Comparison of ENCODE assay signal across 8 cellular contexts in the genomic region with DNA sequence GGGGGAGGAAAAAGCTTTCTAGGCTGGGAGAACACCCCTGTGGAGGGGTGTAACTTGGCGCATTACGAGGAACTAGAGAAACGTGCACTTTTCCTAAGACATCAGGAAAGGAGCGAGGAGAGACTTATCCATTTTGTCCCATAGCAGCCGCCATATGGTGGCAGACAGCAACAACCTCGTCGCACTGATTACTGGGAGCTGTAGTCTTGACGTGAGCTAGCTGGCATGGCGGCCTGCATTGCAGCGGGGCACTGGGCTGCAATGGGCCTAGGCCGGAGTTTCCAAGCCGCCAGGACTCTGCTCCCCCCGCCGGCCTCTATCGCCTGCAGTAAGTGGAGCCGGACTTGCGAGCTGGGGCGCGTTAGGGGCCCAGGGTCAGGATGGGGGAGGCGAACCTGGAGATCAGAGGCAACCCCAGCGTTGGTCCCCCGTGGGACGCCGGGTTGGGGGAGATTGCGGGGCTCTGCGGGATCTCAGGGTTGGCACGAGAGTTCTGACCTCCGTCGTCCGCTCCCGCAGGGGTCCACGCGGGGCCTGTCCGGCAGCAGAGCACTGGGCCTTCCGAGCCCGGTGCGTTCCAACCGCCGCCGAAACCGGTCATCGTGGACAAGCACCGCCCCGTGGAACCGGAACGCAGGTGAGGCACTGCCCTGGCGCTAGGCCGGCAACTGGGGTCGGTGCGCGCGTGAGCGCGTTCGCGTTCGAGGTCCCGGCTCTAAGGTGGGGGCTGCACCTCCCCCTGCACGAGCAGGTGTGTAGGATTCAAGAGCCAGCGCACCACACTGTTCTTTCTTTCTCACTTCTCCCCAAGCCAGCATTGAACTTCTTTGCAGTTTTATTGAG. TPM values are rescaled to one million over a fixed set of nuclear protein-coding genes. Genes with fewer than 3 reads are reported as not detected.
DNase-seq lines count a peak whose midpoint lies in the region; ATAC-seq and TF ChIP-seq lines count a peak whose summit lies in the region.

Gene MRPL19, plus strand, starts transcription at position 201 of the 843 bp plus-strand sequence. Its CDS starts 25 bp downstream, at position 226.

- intact Hi-C loops in activated CD4-positive, alpha-beta T cell treated with anti-CD3 and anti-CD28 coated beads for 36 hours (cut with DNase I, micrococcal nuclease), result loop anchor here (1.0 to 2.0 kb wide), 3 partner anchors 63 to 689 kb away; partner anchors contain the start of genes GCFC2 (in 2 of the 2) and POLE4 (in 1 of the 2)

- H3K27me3 Mint-ChIP-seq in activated CD4-positive, alpha-beta T cell treated with anti-CD3 and anti-CD28 coated beads for 36 hours, result no peaks in the 10 kb centered on the region

- DNase-seq in BE2C (peak; percentile 73), GM19238 (ENCODE audit: insufficient read length, low spot score) (peak; percentile 76), NCI-H510A treated with DMSO at 0.1 percent for 48 hours (lab: John Stamatoyannopoulos, UW) (peak; percentile 78), choroid plexus epithelial cell (ENCODE audit: low read depth) (peak; percentile 95), kidney tubule cell (ENCODE audit: low spot score) (peak; percentile 93)
- DNase-seq in activated CD4-positive, alpha-beta T cell treated with anti-CD3 and anti-CD28 coated beads for 36 hours, result peak; percentile 86
- DNase-seq in stimulated activated CD4-positive, alpha-beta T cell treated with anti-CD3 and anti-CD28 coated beads, Interleukin-1b, Interleukin-23, amount 100 ng/mL, for 1 hour (ENCODE audit: low read depth in 2 of 2), result peak; percentile 33 to 47

- H3K4me3 ChIP-seq in BE2C (ENCODE audit: low read depth, low read length) (peak within 1 kb of the TSS; percentile 65), choroid plexus epithelial cell (ENCODE audit: low read depth, low read length) (peak within 1 kb of the TSS; percentile 96)

- ATAC-seq in HG03439 (IDR thresholded peaks at IDR 0.05; ENCODE audit: unreplicated experiment), result peak; percentile 97
- ATAC-seq in activated CD4-positive, alpha-beta T cell treated with anti-CD3 and anti-CD28 coated beads for 36 hours, result peak; percentile 99

- H3K9me3 ChIP-seq in BE2C, result no peaks in the 10 kb centered on the region

- H3K36me3 ChIP-seq in BE2C, result peaks cover 3% of the 10 kb centered on the region; the same call in 1 of the 2 replicates

- H3K4me3 Mint-ChIP-seq in activated CD4-positive, alpha-beta T cell treated with anti-CD3 and anti-CD28 coated beads for 36 hours, result peak within 1 kb of the TSS; percentile 88

- POLR2A ChIA-PET in activated CD4-positive, alpha-beta T cell treated with anti-CD3 and anti-CD28 coated beads for 36 hours (lab: Charles Lee), result interaction anchor here (0.8 kb wide), 1 partner anchor 64 kb away, joined by 6 read pairs; the partner anchor contains the start of gene GCFC2

- TF ChIP-seq CTCF in BE2C (IDR thresholded peaks at IDR 0.05; ENCODE audit: low read depth, low read length), result no peak
- TF ChIP-seq CTCF in choroid plexus epithelial cell (conservative IDR thresholded peaks at IDR 0.05; ENCODE audit: low read depth, low read length), result no peak

- H3K27me3 ChIP-seq in BE2C, result no peaks in the 10 kb centered on the region

- H3K36me3 Mint-ChIP-seq in activated CD4-positive, alpha-beta T cell treated with anti-CD3 and anti-CD28 coated beads for 36 hours (ENCODE audit: low read depth), result peaks cover 28% of the 10 kb centered on the region

- H3K27ac Mint-ChIP-seq in activated CD4-positive, alpha-beta T cell treated with anti-CD3 and anti-CD28 coated beads for 36 hours, result peak within 1 kb of the TSS; percentile 96

- CTCF ChIA-PET in activated CD4-positive, alpha-beta T cell treated with anti-CD3 and anti-CD28 coated beads for 36 hours (lab: Charles Lee), result interaction anchor here (0.5 to 2.4 kb wide), 11 partner anchors 11 to 1533 kb away, joined by 3 to 11 read pairs (median 3); partner anchors contain the start of gene GCFC2

- H3K4me1 Mint-ChIP-seq in activated CD4-positive, alpha-beta T cell treated with anti-CD3 and anti-CD28 coated beads for 36 hours, result peaks cover 32% of the 10 kb centered on the region

- H3K4me1 ChIP-seq in BE2C, result no peaks in the 10 kb centered on the region

- no peaks in the 10 kb centered on the region for H3K9me3 Mint-ChIP-seq in activated CD4-positive, alpha-beta T cell treated with anti-CD3 and anti-CD28 coated beads for 36 hours (ENCODE audit: low read depth)

RNA-seq across cellular contexts. Expression of gene MRPL19, which starts in this region (rescaled TPM):
- polyA plus RNA-seq in BE2C (2012; ENCODE audit: insufficient read depth, insufficient read length, low read depth), result 9.0 TPM
- total RNA-seq in activated CD4-positive, alpha-beta T cell treated with anti-CD3 and anti-CD28 coated beads for 36 hours, result 10 to 100 TPM; 45.2 to 72.4 TPM

Comparison
In these comparisons a context has a peak if more than half of its experiments do, and no peak if none do; other contexts are left out.
1. Peak in every context shown above with its lines: DNase-seq, ATAC-seq and H3K4me3 ChIP-seq.
2. DNase-seq: peak in every context shown above with its lines; median percentile 95 in choroid plexus epithelial cell; 93 in kidney tubule cell; 86 in activated CD4-positive, alpha-beta T cell treated with anti-CD3 and anti-CD28 coated beads for 36 hours; 78 in NCI-H510A treated with DMSO at 0.1 percent for 48 hours; 76 in GM19238; 73 in BE2C; 40 in stimulated activated CD4-positive, alpha-beta T cell treated with anti-CD3 and anti-CD28 coated beads, Interleukin-1b, Interleukin-23, amount 100 ng/mL, for 1 hour.